ENCODE assay signal across 12 cellular contexts in genomic region chr6:31587791-31588777, GRCh38. TPM values are rescaled to one million over a fixed set of nuclear protein-coding genes. Genes with fewer than 3 reads are reported as not detected.
DNase-seq lines count a peak whose midpoint lies in the region; ATAC-seq and TF ChIP-seq lines count a peak whose summit lies in the region.
"Had no signal": no experiment of that assay in that cellular context is flagged by ENCODE, and none has a peak within 500 bp of the region (broad histone marks: within the 10 kb centered on the region; RNA-seq: fewer than 3 reads in every experiment).

No MANE protein-coding gene starts in this region.

- no peak overlapping the region for H4K5ac ChIP-seq in H9 (ENCODE audit: insufficient read length, low read depth, low read length)

- H2AK5ac ChIP-seq in H9 (ENCODE audit: insufficient read length, low read length) = no peak overlapping the region

- no peak overlapping the region for H4K91ac ChIP-seq in H9 (ENCODE audit: insufficient read length, low read depth, low read length)

- no peak for TF ChIP-seq CTCF in H9 (conservative IDR thresholded peaks at IDR 0.05)
- no peak for TF ChIP-seq CTCF in neutrophil (IDR thresholded peaks at IDR 0.05)
- no peak for TF ChIP-seq CTCF in BE2C (IDR thresholded peaks at IDR 0.05; ENCODE audit: low read depth, low read length)
- TF ChIP-seq CTCF in suprapubic skin (IDR thresholded peaks at IDR 0.05) = no peak

- H3K9me3 ChIP-seq in H9 (ENCODE audit: control insufficient read depth, low read depth, low read length) (no peaks in the 10 kb centered on the region), neutrophil (no peaks in the 10 kb centered on the region), BE2C (no peaks in the 10 kb centered on the region), suprapubic skin (no peaks in the 10 kb centered on the region), aorta (ENCODE audit: control insufficient read depth, low read length) (no peaks in the 10 kb centered on the region)
- H3K9me3 ChIP-seq: ascending aorta, SJCRH30 had no signal

- no peaks in the 10 kb centered on the region; a peak in 1 of 5 replicates for H3K9me3 Mint-ChIP-seq in H9
- H3K9me3 Mint-ChIP-seq in activated naive CD8-positive, alpha-beta T cell treated with anti-CD3 and anti-CD28 coated beads, Interleukin-2, amount 10 ng/mL, durations not matched to agents 7 days and 5 days = no peaks in the 10 kb centered on the region

- H3K79me2 ChIP-seq in H9 (ENCODE audit: insufficient read depth, low read length) = no peaks in the 10 kb centered on the region

- no peak for ATAC-seq in activated naive CD8-positive, alpha-beta T cell treated with anti-CD3 and anti-CD28 coated beads, Interleukin-2, amount 10 ng/mL, durations not matched to agents 7 days and 5 days (ENCODE audit: low read depth)
- ATAC-seq in aorta (ENCODE audit: low FRiP score) = no peak

- no peak overlapping the region for H3K4me3 Mint-ChIP-seq in H9
- peak overlapping the region; percentile 95 for H3K4me3 Mint-ChIP-seq in activated naive CD8-positive, alpha-beta T cell treated with anti-CD3 and anti-CD28 coated beads, Interleukin-2, amount 10 ng/mL, durations not matched to agents 7 days and 5 days

- H2BK12ac ChIP-seq in H9 (ENCODE audit: insufficient read length, low read depth, low read length) = no peak overlapping the region

- TF ChIP-seq EP300 in suprapubic skin (IDR thresholded peaks at IDR 0.05) = no peak

- H3K23ac ChIP-seq in H9 (ENCODE audit: insufficient read length, low read depth, low read length) = no peak overlapping the region

- DNase-seq in CMK (ENCODE audit: low read depth) (peak; percentile 63), H9 (no peak), BE2C (no peak), suprapubic skin (ENCODE audit: low spot score in 2 of 2) (no peak), aorta (no peak), NCI-H128 (lab: John Stamatoyannopoulos, UW; ENCODE audit: unreplicated experiment) (no peak)
- no peak for DNase-seq in activated naive CD8-positive, alpha-beta T cell treated with anti-CD3 and anti-CD28 coated beads, Interleukin-2, amount 10 ng/mL, durations not matched to agents 7 days and 5 days
- DNase-seq: NCI-H446 had no signal

- H3K4me1 ChIP-seq in H9 (ENCODE audit: insufficient read depth, low read length) (no peaks in the 10 kb centered on the region; the same call in 1 of the 2 replicates), neutrophil (ENCODE audit: control insufficient read depth in 1 of 2, insufficient read depth in 1 of 2, low read depth in 1 of 2, low read length in 1 of 2) (peaks cover 69 to 73% of the 10 kb centered on the region in 2 experiments), BE2C (peaks cover 13% of the 10 kb centered on the region), suprapubic skin (peaks cover 2% of the 10 kb centered on the region), aorta (ENCODE audit: control insufficient read depth in 1 of 2, insufficient read depth in 2 of 2, low read length in 2 of 2) (no peaks in the 10 kb centered on the region)
- H3K4me1 ChIP-seq: ascending aorta had no signal

- no peak overlapping the region for H3T11ph ChIP-seq in H9 (ENCODE audit: low read length)

- H3K4me3 ChIP-seq in neutrophil (ENCODE audit: low read depth in 1 of 2, low read length in 1 of 2) (peak overlapping the region; percentile 78 to 94), BE2C (ENCODE audit: low read depth, low read length) (no peak overlapping the region), suprapubic skin (no peak overlapping the region), aorta (ENCODE audit: low read length in 2 of 2) (no peak overlapping the region)
- H3K4me3 ChIP-seq: ascending aorta, SJCRH30 had no signal

- peaks cover 11 to 25% of the 10 kb centered on the region in 2 experiments for H3K4me1 Mint-ChIP-seq in H9
- peaks cover 80% of the 10 kb centered on the region for H3K4me1 Mint-ChIP-seq in activated naive CD8-positive, alpha-beta T cell treated with anti-CD3 and anti-CD28 coated beads, Interleukin-2, amount 10 ng/mL, durations not matched to agents 7 days and 5 days

- no peak overlapping the region for H3K4ac ChIP-seq in H9 (ENCODE audit: low read depth, low read length)

- POLR2A ChIA-PET in activated naive CD8-positive, alpha-beta T cell treated with anti-CD3 and anti-CD28 coated beads, Interleukin-2, amount 10 ng/mL, durations not matched to agents 7 days and 5 days (lab: Charles Lee) = interaction anchor here (0.9 to 16.0 kb wide), 6 partner anchors 4 to 150 kb away, joined by 3 to 481 read pairs (median 4); partner anchors contain the start of genes LST1, LTB, NCR3 and TNF

- H3K14ac ChIP-seq in H9 (ENCODE audit: insufficient read depth, low read length) = no peak overlapping the region

- no peak overlapping the region for H2BK15ac ChIP-seq in H9 (ENCODE audit: low read depth, low read length)

- no peak overlapping the region for H3K56ac ChIP-seq in H9 (ENCODE audit: insufficient read length, low read depth, low read length)

- intact Hi-C loops in aorta (cut with DNase I) = no loop called here

- H4K20me1 ChIP-seq in H9 (ENCODE audit: control insufficient read depth, insufficient read depth, insufficient read length) = no peaks in the 10 kb centered on the region

- H2AFZ ChIP-seq in H9 (ENCODE audit: low read length) = no peak overlapping the region

- no peak overlapping the region for H2BK20ac ChIP-seq in H9 (ENCODE audit: low read depth, low read length, poor library complexity, severe bottlenecking)

- no peak overlapping the region for H2BK5ac ChIP-seq in H9 (ENCODE audit: insufficient read length, low read length)

- peaks cover 39% of the 10 kb centered on the region for H3K36me3 ChIP-seq in neutrophil
- no peaks in the 10 kb centered on the region for H3K36me3 ChIP-seq in BE2C
- H3K36me3 ChIP-seq in suprapubic skin = no peaks in the 10 kb centered on the region
- H3K36me3 ChIP-seq in aorta (ENCODE audit: control insufficient read depth in 1 of 2, insufficient read depth in 2 of 2, low read length in 1 of 2) = no peaks in the 10 kb centered on the region
- H3K36me3 ChIP-seq: ascending aorta, SJCRH30 had no signal

- no peaks in the 10 kb centered on the region for H3K79me1 ChIP-seq in H9 (ENCODE audit: insufficient read depth, low read depth, low read length, poor library complexity, severe bottlenecking)

- H3K36me3 Mint-ChIP-seq in H9 (ENCODE audit: insufficient read depth in 1 of 3, low read depth in 3 of 3) = no peaks in the 10 kb centered on the region
- peaks cover 26% of the 10 kb centered on the region for H3K36me3 Mint-ChIP-seq in activated naive CD8-positive, alpha-beta T cell treated with anti-CD3 and anti-CD28 coated beads, Interleukin-2, amount 10 ng/mL, durations not matched to agents 7 days and 5 days

- H3K9ac ChIP-seq in H9 (ENCODE audit: extremely low read depth, insufficient read length, low read length) = no peak overlapping the region

- H3K23me2 ChIP-seq in H9 (ENCODE audit: insufficient read length, low read depth, low read length, poor library complexity, severe bottlenecking) = peaks cover 2% of the 10 kb centered on the region

- WGBS in H9 (ENCODE audit: extremely low coverage, insufficient read length, low lambda C conversion rate) = no CpG with 5 or more reads among the region's 12 CpGs
- 64% methylated on average over 11 of the region's 12 CpGs for WGBS in suprapubic skin
- 60 to 64% methylated on average over 12 of the region's 12 CpGs for WGBS in aorta, 2 donors

- no peaks in the 10 kb centered on the region for H3K27me3 ChIP-seq in H9 (ENCODE audit: insufficient read depth, low read length)
- no peaks in the 10 kb centered on the region for H3K27me3 ChIP-seq in neutrophil
- H3K27me3 ChIP-seq in BE2C = no peaks in the 10 kb centered on the region
- no peaks in the 10 kb centered on the region for H3K27me3 ChIP-seq in suprapubic skin
- no peaks in the 10 kb centered on the region for H3K27me3 ChIP-seq in aorta (ENCODE audit: control insufficient read depth in 1 of 2, insufficient read depth in 2 of 2, low read length in 1 of 2)
- H3K27me3 ChIP-seq: ascending aorta, SJCRH30 had no signal

- peak overlapping the region; percentile 3 to 65 (median 50); a peak in 2 of 7 replicates for H3K27ac Mint-ChIP-seq in H9
- H3K27ac Mint-ChIP-seq in activated naive CD8-positive, alpha-beta T cell treated with anti-CD3 and anti-CD28 coated beads, Interleukin-2, amount 10 ng/mL, durations not matched to agents 7 days and 5 days = peak overlapping the region; percentile 99

- H2BK120ac ChIP-seq in H9 (ENCODE audit: low read depth, low read length, poor library complexity, severe bottlenecking) = no peak overlapping the region

- no peak overlapping the region for H4K8ac ChIP-seq in H9 (replicated peaks; ENCODE audit: insufficient read length, low read depth, low read length)

- H3K27ac ChIP-seq in H9 (ENCODE audit: insufficient read length, low read depth, low read length) (no peak overlapping the region), neutrophil (peak overlapping the region; percentile 96), suprapubic skin (no peak overlapping the region), aorta (ENCODE audit: low read depth in 1 of 2, low read length in 2 of 2) (no peak overlapping the region)
- H3K27ac ChIP-seq: ascending aorta, SJCRH30 had no signal

- H3K18ac ChIP-seq in H9 (ENCODE audit: insufficient read length, low read depth, low read length) = no peak overlapping the region

- peaks cover 10% of the 10 kb centered on the region for H3K27me3 Mint-ChIP-seq in H9 (ENCODE audit: low read depth)
- no peaks in the 10 kb centered on the region for H3K27me3 Mint-ChIP-seq in activated naive CD8-positive, alpha-beta T cell treated with anti-CD3 and anti-CD28 coated beads, Interleukin-2, amount 10 ng/mL, durations not matched to agents 7 days and 5 days

- TF ChIP-seq POLR2A in suprapubic skin (IDR thresholded peaks at IDR 0.05) = no peak

- no peak overlapping the region for H3K4me2 ChIP-seq in H9 (ENCODE audit: insufficient read depth, insufficient read length, low read length)

RNA-seq across cellular contexts. Expression of gene LST1, which starts 2.0 kb away (rescaled TPM):
- not detected in 2 replicates for total RNA-seq in H9 (2021)
- total RNA-seq in activated naive CD8-positive, alpha-beta T cell treated with anti-CD3 and anti-CD28 coated beads, Interleukin-2, amount 10 ng/mL, durations not matched to agents 7 days and 5 days = 100 to 1,000 TPM in 1 of 2 experiments, 10 to 100 TPM in 1; 91.8 to 105 TPM
- 1.8 TPM for polyA plus RNA-seq in BE2C (2012; ENCODE audit: insufficient read depth, insufficient read length, low read depth)
- total RNA-seq in suprapubic skin = 10 to 100 TPM in 1 of 4 donors, 1 to 10 TPM in 3; 3.7 to 72.9 (median 6.7) TPM
- 10 to 100 TPM; 21.1 to 24.6 TPM for total RNA-seq in aorta
- 10 to 100 TPM in 1 of 2 donors, 1 to 10 TPM in 1; 7.9 to 23.4 TPM for polyA plus RNA-seq in aorta
- total RNA-seq: SJCRH30 had no signal

RNA-seq across cellular contexts. Expression of gene NCR3, which starts 4.7 kb away (rescaled TPM):
- total RNA-seq in H9 (2021) = 0.55 and 0.64 TPM in 2 replicates
- 10 to 100 TPM; 69.7 to 70.0 TPM for total RNA-seq in activated naive CD8-positive, alpha-beta T cell treated with anti-CD3 and anti-CD28 coated beads, Interleukin-2, amount 10 ng/mL, durations not matched to agents 7 days and 5 days
- 1.0 TPM for polyA plus RNA-seq in BE2C (2012; ENCODE audit: insufficient read depth, insufficient read length, low read depth)
- not detected for total RNA-seq in suprapubic skin
- not detected for total RNA-seq in aorta
- not detected for polyA plus RNA-seq in aorta
- total RNA-seq: ascending aorta, SJCRH30, skeletal muscle tissue had no signal

RNA-seq across cellular contexts. Expression of gene LTB, which starts 5.9 kb away (rescaled TPM):
- not detected in 2 replicates for total RNA-seq in H9 (2021)
- 100 to 1,000 TPM; 426 to 431 TPM for total RNA-seq in activated naive CD8-positive, alpha-beta T cell treated with anti-CD3 and anti-CD28 coated beads, Interleukin-2, amount 10 ng/mL, durations not matched to agents 7 days and 5 days
- 1.9 TPM for polyA plus RNA-seq in BE2C (2012; ENCODE audit: insufficient read depth, insufficient read length, low read depth)
- not detected for total RNA-seq in suprapubic skin
- total RNA-seq in aorta = 1 to 10 TPM; 1.4 to 3.6 TPM
- polyA plus RNA-seq in aorta = 1 to 10 TPM in 1 of 2 donors, under 1 TPM in 1; 0.88 to 2.5 TPM
- total RNA-seq: ascending aorta, SJCRH30 had no signal

RNA-seq across cellular contexts. Expression of gene TNF, which starts 12.7 kb away (rescaled TPM):
- total RNA-seq in H9 (2021) (not detected in 2 replicates), suprapubic skin (1 to 10 TPM; 1.0 to 6.4 (median 3.3) TPM), aorta (1 to 10 TPM in 1 of 2 donors, under 1 TPM in 1; 0.66 to 1.9 TPM)
- total RNA-seq in activated naive CD8-positive, alpha-beta T cell treated with anti-CD3 and anti-CD28 coated beads, Interleukin-2, amount 10 ng/mL, durations not matched to agents 7 days and 5 days = 10 to 100 TPM; 18.5 to 18.6 TPM
- polyA plus RNA-seq in BE2C (2012; ENCODE audit: insufficient read depth, insufficient read length, low read depth) = not detected
- polyA plus RNA-seq in aorta = 1 to 10 TPM in 1 of 2 donors, under 1 TPM in 1; 0.23 to 1.3 TPM
- total RNA-seq: SJCRH30, skeletal muscle tissue had no signal

RNA-seq across cellular contexts. Expression of gene LTA, which starts 16.0 kb away (rescaled TPM):
- not detected in 2 replicates for total RNA-seq in H9 (2021)
- total RNA-seq in activated naive CD8-positive, alpha-beta T cell treated with anti-CD3 and anti-CD28 coated beads, Interleukin-2, amount 10 ng/mL, durations not matched to agents 7 days and 5 days = 10 to 100 TPM; 15.2 to 16.7 TPM
- polyA plus RNA-seq in BE2C (2012; ENCODE audit: insufficient read depth, insufficient read length, low read depth) = not detected
- under 1 TPM in 1 of 4 donors, not detected in 3; 0.47 TPM for total RNA-seq in suprapubic skin
- not detected for total RNA-seq in aorta
- under 1 TPM in 1 of 2 donors, not detected in 1; 0.18 TPM for polyA plus RNA-seq in aorta
- total RNA-seq: ascending aorta, SJCRH30, skeletal muscle tissue had no signal

Comparison
In these comparisons a context has a peak if more than half of its experiments do, and no peak if none do; other contexts are left out.
1. H3K4me3 ChIP-seq: peak in neutrophil (2 of 2); none in BE2C (single experiment), suprapubic skin (single experiment) and aorta (0 of 2).
2. RNA of gene NCR3, which starts 4.7 kb away (total RNA-seq): 69.7 to 70.0 TPM in activated naive CD8-positive, alpha-beta T cell treated with anti-CD3 and anti-CD28 coated beads, Interleukin-2, amount 10 ng/mL, durations not matched to agents 7 days and 5 days; 0.55 to 0.64 TPM in H9, not detected in aorta and not detected in suprapubic skin; every median in the first group is over 10 times any median in the second.
3. RNA of gene LTB, which starts 5.9 kb away (total RNA-seq): 426 to 431 TPM in activated naive CD8-positive, alpha-beta T cell treated with anti-CD3 and anti-CD28 coated beads, Interleukin-2, amount 10 ng/mL, durations not matched to agents 7 days and 5 days; 1.4 to 3.6 TPM in aorta, not detected in suprapubic skin and not detected in H9; every median in the first group is over 10 times any median in the second.